In genomic region chr1:2266301-2266967, GRCh38 we compare ENCODE assay signal across 17 cellular contexts. TPM values are rescaled to one million over a fixed set of nuclear protein-coding genes. Genes with fewer than 3 reads are reported as not detected.
DNase-seq lines count a peak whose midpoint lies in the region; ATAC-seq and TF ChIP-seq lines count a peak whose summit lies in the region.
"Had no signal": no experiment of that assay in that cellular context is flagged by ENCODE, and none has a peak within 500 bp of the region (broad histone marks: within the 10 kb centered on the region; RNA-seq: fewer than 3 reads in every experiment).

No MANE protein-coding gene starts in this region.

- H3K9ac ChIP-seq in colonic mucosa (ENCODE audit: low read depth in 2 of 2, low read length in 2 of 2): no peak overlapping the region
- H3K9ac ChIP-seq: SK-N-SH had no signal

- no peaks in the 10 kb centered on the region for H3K27me3 Mint-ChIP-seq in activated naive CD8-positive, alpha-beta T cell
- no peaks in the 10 kb centered on the region for H3K27me3 Mint-ChIP-seq in activated naive CD8-positive, alpha-beta T cell treated with anti-CD3 and anti-CD28 coated beads for 36 hours
- H3K27me3 Mint-ChIP-seq in activated CD8-positive, alpha-beta T cell treated with anti-CD3 and anti-CD28 coated beads for 36 hours: no peaks in the 10 kb centered on the region
- H3K27me3 Mint-ChIP-seq in stimulated activated memory B cell treated with anti-CD40 and anti-IgM and Interleukin-4, amounts not matched to agents 10 μg/mL and 1 μg/mL and 100 μg/mL, for 72 hours: no peaks in the 10 kb centered on the region

- H3K27ac Mint-ChIP-seq in activated naive CD8-positive, alpha-beta T cell: peak overlapping the region; percentile 84
- no peak overlapping the region for H3K27ac Mint-ChIP-seq in activated naive CD8-positive, alpha-beta T cell treated with anti-CD3 and anti-CD28 coated beads for 36 hours
- peak overlapping the region; percentile 71 for H3K27ac Mint-ChIP-seq in activated CD8-positive, alpha-beta T cell treated with anti-CD3 and anti-CD28 coated beads for 36 hours
- peak overlapping the region; percentile 61 for H3K27ac Mint-ChIP-seq in stimulated activated memory B cell treated with anti-CD40 and anti-IgM and Interleukin-4, amounts not matched to agents 10 μg/mL and 1 μg/mL and 100 μg/mL, for 72 hours

- H3K9me3 Mint-ChIP-seq in activated naive CD8-positive, alpha-beta T cell (ENCODE audit: low read depth): no peaks in the 10 kb centered on the region
- no peaks in the 10 kb centered on the region for H3K9me3 Mint-ChIP-seq in activated naive CD8-positive, alpha-beta T cell treated with anti-CD3 and anti-CD28 coated beads for 36 hours
- H3K9me3 Mint-ChIP-seq in activated CD8-positive, alpha-beta T cell treated with anti-CD3 and anti-CD28 coated beads for 36 hours: no peaks in the 10 kb centered on the region
- H3K9me3 Mint-ChIP-seq in stimulated activated memory B cell treated with anti-CD40 and anti-IgM and Interleukin-4, amounts not matched to agents 10 μg/mL and 1 μg/mL and 100 μg/mL, for 72 hours: no peaks in the 10 kb centered on the region

- WGBS in esophagus muscularis mucosa: 81% methylated on average over 14 of the region's 15 CpGs

- CTCF ChIA-PET in activated CD8-positive, alpha-beta T cell treated with anti-CD3 and anti-CD28 coated beads for 36 hours (lab: Charles Lee): interaction anchor here (1.1 kb wide), 1 partner anchor 10 kb away, joined by 5 read pairs; no protein-coding TSS in a partner anchor

- H3K9me3 ChIP-seq in esophagus muscularis mucosa: no peaks in the 10 kb centered on the region
- H3K9me3 ChIP-seq in colonic mucosa: no peaks in the 10 kb centered on the region
- H3K9me3 ChIP-seq: SK-N-SH had no signal

- no peaks in the 10 kb centered on the region for H3K36me3 ChIP-seq in esophagus muscularis mucosa
- H3K36me3 ChIP-seq in colonic mucosa: no peaks in the 10 kb centered on the region

- ATAC-seq in activated CD8-positive, alpha-beta T cell treated with anti-CD3 and anti-CD28 coated beads for 36 hours: no peak
- no peak for ATAC-seq in stimulated activated memory B cell treated with anti-CD40 and anti-IgM and Interleukin-4, amounts not matched to agents 10 μg/mL and 1 μg/mL and 100 μg/mL, for 72 hours
- no peak for ATAC-seq in GM19463 (IDR thresholded peaks at IDR 0.05; ENCODE audit: unreplicated experiment)
- ATAC-seq: GM12878 had no signal

- H3K36me3 Mint-ChIP-seq in activated naive CD8-positive, alpha-beta T cell: no peaks in the 10 kb centered on the region
- peaks cover 3% of the 10 kb centered on the region for H3K36me3 Mint-ChIP-seq in activated naive CD8-positive, alpha-beta T cell treated with anti-CD3 and anti-CD28 coated beads for 36 hours
- H3K36me3 Mint-ChIP-seq in activated CD8-positive, alpha-beta T cell treated with anti-CD3 and anti-CD28 coated beads for 36 hours (ENCODE audit: low read depth): peaks cover 3% of the 10 kb centered on the region
- H3K36me3 Mint-ChIP-seq in stimulated activated memory B cell treated with anti-CD40 and anti-IgM and Interleukin-4, amounts not matched to agents 10 μg/mL and 1 μg/mL and 100 μg/mL, for 72 hours: peaks cover 12% of the 10 kb centered on the region

- H3K4me3 ChIP-seq in esophagus muscularis mucosa: no peak overlapping the region
- no peak overlapping the region for H3K4me3 ChIP-seq in colonic mucosa
- H3K4me3 ChIP-seq: GM12878, lung had no signal

- H3K4me1 Mint-ChIP-seq in activated naive CD8-positive, alpha-beta T cell (ENCODE audit: low read depth): peaks cover 49% of the 10 kb centered on the region
- H3K4me1 Mint-ChIP-seq in activated naive CD8-positive, alpha-beta T cell treated with anti-CD3 and anti-CD28 coated beads for 36 hours: peaks cover 38% of the 10 kb centered on the region
- peaks cover 45% of the 10 kb centered on the region for H3K4me1 Mint-ChIP-seq in activated CD8-positive, alpha-beta T cell treated with anti-CD3 and anti-CD28 coated beads for 36 hours (ENCODE audit: low read depth)
- peaks cover 62% of the 10 kb centered on the region for H3K4me1 Mint-ChIP-seq in stimulated activated memory B cell treated with anti-CD40 and anti-IgM and Interleukin-4, amounts not matched to agents 10 μg/mL and 1 μg/mL and 100 μg/mL, for 72 hours

- H3K4me1 ChIP-seq in esophagus muscularis mucosa (peaks cover 61 to 97% (median 93%) of the 10 kb centered on the region in 4 donors), colonic mucosa (peaks cover 7% of the 10 kb centered on the region)

- H3K27ac ChIP-seq in esophagus muscularis mucosa (replicated peaks in 1 of 4) (peak overlapping the region in 3 of 4 donors; percentile 12 to 30 (median 27)), colonic mucosa (no peak overlapping the region)

- TF ChIP-seq POLR2A in esophagus muscularis mucosa (IDR thresholded peaks at IDR 0.05; ENCODE audit: low read depth): no peak

- H3K27me3 ChIP-seq in esophagus muscularis mucosa (no peaks in the 10 kb centered on the region), colonic mucosa (no peaks in the 10 kb centered on the region)

- peak overlapping the region; percentile 20 for H3K4me3 Mint-ChIP-seq in activated naive CD8-positive, alpha-beta T cell
- H3K4me3 Mint-ChIP-seq in activated naive CD8-positive, alpha-beta T cell treated with anti-CD3 and anti-CD28 coated beads for 36 hours: no peak overlapping the region
- no peak overlapping the region for H3K4me3 Mint-ChIP-seq in activated CD8-positive, alpha-beta T cell treated with anti-CD3 and anti-CD28 coated beads for 36 hours
- H3K4me3 Mint-ChIP-seq in stimulated activated memory B cell treated with anti-CD40 and anti-IgM and Interleukin-4, amounts not matched to agents 10 μg/mL and 1 μg/mL and 100 μg/mL, for 72 hours: no peak overlapping the region

- POLR2A ChIA-PET in activated CD8-positive, alpha-beta T cell treated with anti-CD3 and anti-CD28 coated beads for 36 hours (lab: Charles Lee): interaction anchor here (0.6 kb wide), 1 partner anchor 151 kb away, joined by 3 read pairs; no protein-coding TSS in a partner anchor

- intact Hi-C loops in activated CD8-positive, alpha-beta T cell treated with anti-CD3 and anti-CD28 coated beads for 36 hours (cut with micrococcal nuclease): no loop called here
- intact Hi-C loops in esophagus muscularis mucosa (cut with DNase I) (no loop called here), colonic mucosa (cut with DNase I) (no loop called here)

- no peak for DNase-seq in activated naive CD8-positive, alpha-beta T cell treated with anti-CD3 and anti-CD28 coated beads for 36 hours
- DNase-seq in activated CD8-positive, alpha-beta T cell treated with anti-CD3 and anti-CD28 coated beads for 36 hours: no peak
- DNase-seq in esophagus muscularis mucosa (ENCODE audit: extremely low spot score) (no peak), inferior parietal cortex (ENCODE audit: extremely low spot score) (no peak), colonic mucosa (no peak)
- DNase-seq: activated CD4-positive, alpha-beta T cell treated with anti-CD3 and anti-CD28 coated beads, Interleukin-2, amount 50 U/mL, for 4 hours; foreskin melanocyte; H7; NCI-H2029; NCI-H524 treated with DMSO at 0.1 percent for 48 hours; SK-N-SH; stimulated activated CD4-positive, alpha-beta T cell treated with anti-CD3 and anti-CD28 coated beads, Interleukin-4, amount 100 ng/mL, for 4 hours had no signal

- no peak for TF ChIP-seq CTCF in activated CD8-positive, alpha-beta T cell treated with anti-CD3 and anti-CD28 coated beads for 36 hours (IDR thresholded peaks at IDR 0.05)
- TF ChIP-seq CTCF in esophagus muscularis mucosa (IDR thresholded peaks at IDR 0.05) (no peak), colonic mucosa (IDR thresholded peaks at IDR 0.05) (no peak)

- no peak for TF ChIP-seq EP300 in esophagus muscularis mucosa (IDR thresholded peaks at IDR 0.05)

RNA-seq across cellular contexts. Expression of gene SKI, which starts 38.3 kb away (rescaled TPM):
- 10 to 100 TPM; 25.4 to 27.3 TPM for total RNA-seq in activated naive CD8-positive, alpha-beta T cell treated with anti-CD3 and anti-CD28 coated beads for 36 hours
- total RNA-seq in activated CD8-positive, alpha-beta T cell treated with anti-CD3 and anti-CD28 coated beads for 36 hours: 10 to 100 TPM; 27.5 to 28.3 TPM
- total RNA-seq in esophagus muscularis mucosa (100 to 1,000 TPM in 2 of 4 donors, 10 to 100 TPM in 2; 70.1 to 190 (median 124) TPM), colonic mucosa (10 to 100 TPM; 31.0 to 36.1 TPM)
